9 cellular contexts compared by ENCODE assay signal in the genomic region with DNA sequence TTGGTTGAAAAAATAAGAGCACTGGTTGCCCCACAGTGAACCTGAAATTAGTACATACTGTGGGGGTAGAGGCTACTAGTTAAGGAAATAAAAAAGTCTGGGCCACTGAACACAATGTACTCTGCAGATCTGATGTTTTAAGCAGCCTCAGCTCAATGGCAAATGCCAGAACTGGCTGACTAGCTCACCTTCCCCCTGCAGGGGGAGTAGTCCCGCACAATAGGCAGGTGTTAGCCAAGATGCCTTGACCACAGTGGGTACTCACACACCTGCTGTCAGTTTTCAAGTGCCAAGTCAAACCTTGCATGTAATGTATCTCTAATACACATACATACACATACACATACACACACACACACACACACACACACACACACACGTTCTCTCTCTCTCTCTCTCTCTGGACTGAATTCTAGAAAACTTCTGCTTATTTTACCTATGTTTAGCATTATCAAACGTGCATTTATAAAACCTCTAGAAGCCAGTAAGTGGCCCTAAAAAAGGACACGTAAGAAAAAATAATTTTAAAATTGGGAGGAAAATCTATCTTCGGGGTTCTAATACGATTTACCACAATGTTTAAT. TPM values are rescaled to one million over a fixed set of nuclear protein-coding genes. Genes with fewer than 3 reads are reported as not detected.
DNase-seq lines count a peak whose midpoint lies in the region; ATAC-seq, FAIRE-seq and TF ChIP-seq lines count a peak whose summit lies in the region.
"Had no signal": no experiment of that assay in that cellular context is flagged by ENCODE, and none has a peak within 500 bp of the region (broad histone marks: within the 10 kb centered on the region; RNA-seq: fewer than 3 reads in every experiment).

No MANE protein-coding gene starts in this region.

- H3K79me2 ChIP-seq in SK-N-SH (ENCODE audit: insufficient read depth) (no peaks in the 10 kb centered on the region), parathyroid adenoma (no peaks in the 10 kb centered on the region)

- peak; percentile 73 for DNase-seq in Calu3
- DNase-seq in GM19239 (ENCODE audit: insufficient read length, low spot score): peak; percentile 26
- DNase-seq in HuH-7 (ENCODE audit: low spot score): peak; percentile 43
- DNase-seq in SK-N-SH: peak; percentile 40
- DNase-seq in effector memory CD8-positive, alpha-beta T cell: peak in 1 of 3 experiments; percentile 20
- DNase-seq in medulla oblongata (ENCODE audit: extremely low spot score): no peak

- FAIRE-seq in GM19239 (lab: Jason Lieb, UNC): peak; percentile 82

- H3K27me3 ChIP-seq in SK-N-SH (ENCODE audit: insufficient read depth) (no peaks in the 10 kb centered on the region), parathyroid adenoma (ENCODE audit: control insufficient read depth, insufficient read depth, low read length) (no peaks in the 10 kb centered on the region)

- peak; percentile 76 for ATAC-seq in effector memory CD8-positive, alpha-beta T cell (replicated peaks)
- ATAC-seq in GM21576 (IDR thresholded peaks at IDR 0.05; ENCODE audit: unreplicated experiment): no peak

- no peaks in the 10 kb centered on the region for H3K36me3 Mint-ChIP-seq in Calu3 (ENCODE audit: insufficient read depth, unreplicated experiment)
- H3K36me3 Mint-ChIP-seq in effector memory CD8-positive, alpha-beta T cell (ENCODE audit: insufficient read depth): no peaks in the 10 kb centered on the region

- H3K36me3 ChIP-seq in SK-N-SH (replicated peaks in 1 of 2; ENCODE audit: control insufficient read depth in 1 of 2, insufficient read depth in 2 of 2, low read length in 1 of 2): peaks cover 0 to 2% of the 10 kb centered on the region in 2 experiments
- no peaks in the 10 kb centered on the region for H3K36me3 ChIP-seq in parathyroid adenoma (ENCODE audit: control insufficient read depth, insufficient read depth, low read length)

- POLR2A ChIA-PET in SK-N-SH (lab: Yijun Ruan, JAX): interaction anchor here (0.7 kb wide), 1 partner anchor 509 kb away, joined by 3 read pairs; no protein-coding TSS in a partner anchor

- intact Hi-C loops in Calu3 (cut with micrococcal nuclease; ENCODE audit: unreplicated experiment): loop anchor here (2.0 to 5.0 kb wide), 2 partner anchors 145 to 238 kb away; no protein-coding TSS in a partner anchor

- H3K4me3 Mint-ChIP-seq in Calu3 (ENCODE audit: low read depth, unreplicated experiment): no peak overlapping the region
- H3K4me3 Mint-ChIP-seq in effector memory CD8-positive, alpha-beta T cell: no peak overlapping the region
- H3K4me3 Mint-ChIP-seq: IgD-negative memory B cell had no signal

- peak; percentile 49 for TF ChIP-seq CTCF in Calu3 (IDR thresholded peaks at IDR 0.05; ENCODE audit: unreplicated experiment)
- TF ChIP-seq CTCF in SK-N-SH (IDR thresholded peaks at IDR 0.05): peak; percentile 56
- peak; percentile 55 for TF ChIP-seq CTCF in parathyroid adenoma (IDR thresholded peaks at IDR 0.05)

- peak; percentile 56 for TF ChIP-seq RAD21 in SK-N-SH (IDR thresholded peaks at IDR 0.05; ENCODE audit: low read length)

- CTCF ChIA-PET in Calu3 (lab: Charles Lee): interaction anchor here (0.6 to 1.9 kb wide), 9 partner anchors 8 to 612 kb away, joined by 3 to 29 read pairs (median 6); no protein-coding TSS in a partner anchor
- CTCF ChIA-PET in SK-N-SH (lab: Yijun Ruan, JAX): interaction anchor here (0.5 to 4.0 kb wide), 15 partner anchors 10 to 1090 kb away, joined by 3 to 29 read pairs (median 4); no protein-coding TSS in a partner anchor

- H4K20me1 ChIP-seq in SK-N-SH (ENCODE audit: insufficient read depth): no peaks in the 10 kb centered on the region

- no peak overlapping the region for H3K27ac Mint-ChIP-seq in Calu3 (ENCODE audit: unreplicated experiment)
- no peak overlapping the region for H3K27ac Mint-ChIP-seq in effector memory CD8-positive, alpha-beta T cell
- H3K27ac Mint-ChIP-seq: IgD-negative memory B cell had no signal

- no peaks in the 10 kb centered on the region for H3K9me3 ChIP-seq in SK-N-SH
- no peaks in the 10 kb centered on the region for H3K9me3 ChIP-seq in parathyroid adenoma (ENCODE audit: control insufficient read depth, low read length)

- no peaks in the 10 kb centered on the region for H3K4me1 ChIP-seq in SK-N-SH (ENCODE audit: control insufficient read depth in 1 of 2, insufficient read depth in 2 of 2, low read depth in 1 of 2, low read length in 1 of 2)
- no peaks in the 10 kb centered on the region for H3K4me1 ChIP-seq in parathyroid adenoma

- H3K4me1 Mint-ChIP-seq in Calu3 (ENCODE audit: low read depth, unreplicated experiment): no peaks in the 10 kb centered on the region
- peaks cover 0 to 2% of the 10 kb centered on the region in 2 donors for H3K4me1 Mint-ChIP-seq in effector memory CD8-positive, alpha-beta T cell (ENCODE audit: low read depth in 2 of 2)

- no peak for TF ChIP-seq EP300 in SK-N-SH (IDR thresholded peaks at IDR 0.05; ENCODE audit: borderline replicate concordance in 1 of 2, low read depth in 1 of 2, low read length in 1 of 2)

- no peaks in the 10 kb centered on the region for H3K9me3 Mint-ChIP-seq in Calu3 (ENCODE audit: low read depth, unreplicated experiment)
- H3K9me3 Mint-ChIP-seq in effector memory CD8-positive, alpha-beta T cell: no peaks in the 10 kb centered on the region
- H3K9me3 Mint-ChIP-seq: IgD-negative memory B cell had no signal

- H3K4me3 ChIP-seq in SK-N-SH (ENCODE audit: low read depth in 2 of 2, low read length in 1 of 2): no peak overlapping the region
- no peak overlapping the region for H3K4me3 ChIP-seq in parathyroid adenoma (ENCODE audit: low read depth, low read length)

- H3K4me2 ChIP-seq in SK-N-SH: no peak overlapping the region
- H3K4me2 ChIP-seq in parathyroid adenoma (ENCODE audit: low read length): no peak overlapping the region

- H3F3A ChIP-seq in SK-N-SH (replicated peaks; ENCODE audit: insufficient read depth): no peaks in the 10 kb centered on the region

- H3K9me2 ChIP-seq in SK-N-SH: no peaks in the 10 kb centered on the region

- H3K27ac ChIP-seq in SK-N-SH (ENCODE audit: low read depth in 2 of 2, low read length in 1 of 2) (no peak overlapping the region), parathyroid adenoma (no peak overlapping the region)

- no peaks in the 10 kb centered on the region for H3K27me3 Mint-ChIP-seq in Calu3 (ENCODE audit: unreplicated experiment)
- no peaks in the 10 kb centered on the region for H3K27me3 Mint-ChIP-seq in effector memory CD8-positive, alpha-beta T cell
- H3K27me3 Mint-ChIP-seq: IgD-negative memory B cell had no signal

- H2AFZ ChIP-seq in SK-N-SH (ENCODE audit: low read depth): no peak overlapping the region
- no peak overlapping the region for H2AFZ ChIP-seq in parathyroid adenoma

- no peak overlapping the region for H3K9ac ChIP-seq in SK-N-SH
- H3K9ac ChIP-seq in parathyroid adenoma: no peak overlapping the region

- no TSS peak for BruUV-seq in Calu3 (replicated peaks; lab: Mats Ljungman, UMichigan)

- 78% methylated on average over 6 of the region's 6 CpGs for whole genome bisulfite sequencing in SK-N-SH (ENCODE audit: low lambda C conversion rate)

TF ChIP-seq in SK-N-SH, 30 proteins besides CTCF, POLR2A, EP300 and RAD21:
- TF ChIP-seq TCF12 (IDR thresholded peaks at IDR 0.05) (no peak), SMC3 (IDR thresholded peaks at IDR 0.05; ENCODE audit: low read depth, low read length) (peak; percentile 57), JUND (IDR thresholded peaks at IDR 0.05) (no peak), GABPA (IDR thresholded peaks at IDR 0.05; ENCODE audit: low read depth) (no peak)
- TF ChIP-seq, protein P1, sequence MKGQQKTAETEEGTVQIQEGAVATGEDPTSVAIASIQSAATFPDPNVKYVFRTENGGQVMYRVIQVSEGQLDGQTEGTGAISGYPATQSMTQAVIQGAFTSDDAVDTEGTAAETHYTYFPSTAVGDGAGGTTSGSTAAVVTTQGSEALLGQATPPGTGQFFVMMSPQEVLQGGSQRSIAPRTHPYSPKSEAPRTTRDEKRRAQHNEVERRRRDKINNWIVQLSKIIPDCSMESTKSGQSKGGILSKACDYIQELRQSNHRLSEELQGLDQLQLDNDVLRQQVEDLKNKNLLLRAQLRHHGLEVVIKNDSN (IDR thresholded peaks at IDR 0.05; ENCODE audit: borderline replicate concordance, low read depth): no peak
- TF ChIP-seq, protein P2, sequence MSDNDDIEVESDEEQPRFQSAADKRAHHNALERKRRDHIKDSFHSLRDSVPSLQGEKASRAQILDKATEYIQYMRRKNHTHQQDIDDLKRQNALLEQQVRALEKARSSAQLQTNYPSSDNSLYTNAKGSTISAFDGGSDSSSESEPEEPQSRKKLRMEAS (IDR thresholded peaks at IDR 0.05; ENCODE audit: low read depth): no peak

RNA-seq across cellular contexts. Expression of a gene that starts 36.1 kb away (rescaled TPM):
- total RNA-seq in Calu3 (2022): 52.5 and 58.2 TPM in 2 replicates
- 12.0 and 12.3 TPM in 2 replicates for polyA plus RNA-seq in SK-N-SH (2012; rRNA removed)
- 17.1 and 27.9 TPM in 2 replicates for polyA plus RNA-seq in SK-N-SH (2012; cell fraction: cytosol; rRNA removed)
- 8.3 and 9.1 TPM in 2 replicates for polyA plus RNA-seq in SK-N-SH (2012; cell fraction: nucleus; rRNA removed)
